Comparison of ENCODE assay signal across 2 cellular contexts in genomic region chr11:111514216-111515031, GRCh38.
TF ChIP-seq lines count a peak whose summit lies in the region.

Gene HOATZ (plus strand): TSS chr11:111514778. CDS start chr11:111514785, 7 bp downstream.

TF ChIP-seq in HEK293, 187 proteins besides CTCF, POLR2A, EP300 and RAD21 (continued from another document):
- TF ChIP-seq PRDM10 (tag by site-specific recombination; IDR thresholded peaks at IDR 0.05) (peak; percentile 87), PRDM1 (tag by site-specific recombination; IDR thresholded peaks at IDR 0.05) (no peak), GLIS1 (tag by site-specific recombination; IDR thresholded peaks at IDR 0.05) (no peak), SP3 (tag by site-specific recombination; IDR thresholded peaks at IDR 0.05) (0 out of 2 replicates have a peak, but pooled peaks have one; percentile 17)

TF ChIP-seq in SK-N-SH, 30 proteins besides CTCF, POLR2A, EP300 and RAD21 (continued from another document):
- no peak for TF ChIP-seq MXI1 (IDR thresholded peaks at IDR 0.05; ENCODE audit: low read depth, low read length)
- TF ChIP-seq TAF1 (IDR thresholded peaks at IDR 0.05; ENCODE audit: borderline replicate concordance, low read depth, low read length), result no peak
- no peak for TF ChIP-seq CHD2 (IDR thresholded peaks at IDR 0.05; ENCODE audit: low read length, partially characterized antibody)
